9 cellular contexts compared by ENCODE assay signal in genomic region chr12:51980051-51980808, GRCh38. TPM values are rescaled to one million over a fixed set of nuclear protein-coding genes. Genes with fewer than 3 reads are reported as not detected.
DNase-seq lines count a peak whose midpoint lies in the region; ATAC-seq and TF ChIP-seq lines count a peak whose summit lies in the region.
"Had no signal": no experiment of that assay in that cellular context is flagged by ENCODE, and none has a peak within 500 bp of the region (broad histone marks: within the 10 kb centered on the region; RNA-seq: fewer than 3 reads in every experiment).

No MANE protein-coding gene starts in this region.

- no peak overlapping the region for H3K18ac ChIP-seq in neuronal stem cell (ENCODE audit: low read length)

- H3K4me1 ChIP-seq in PC-3 (ENCODE audit: insufficient read depth, low read length) (no peaks in the 10 kb centered on the region), neuronal stem cell (ENCODE audit: control insufficient read depth in 2 of 2, insufficient read depth in 1 of 2, low read depth in 1 of 2, low read length in 2 of 2) (no peaks in the 10 kb centered on the region), thyroid gland (peaks cover 8 to 10% of the 10 kb centered on the region in 2 donors)

- no peaks in the 10 kb centered on the region for H3K79me1 ChIP-seq in neuronal stem cell (ENCODE audit: low read depth, low read length)

- H3K14ac ChIP-seq in neuronal stem cell (ENCODE audit: low read length), result no peak overlapping the region

- no peaks in the 10 kb centered on the region for H3F3A ChIP-seq in PC-3 (ENCODE audit: low read length, unreplicated experiment)

- H3K36me3 Mint-ChIP-seq in CD14-positive monocyte, result peaks cover 86 to 88% of the 10 kb centered on the region in 2 donors

- H3K27ac ChIP-seq in PC-3 (ENCODE audit: low read length), result no peak overlapping the region
- H3K27ac ChIP-seq in neuronal stem cell (replicated peaks; ENCODE audit: low read length), result no peak overlapping the region
- no peak overlapping the region for H3K27ac ChIP-seq in thyroid gland

- no peaks in the 10 kb centered on the region for H3K27me3 ChIP-seq in PC-3 (ENCODE audit: low read length)
- H3K27me3 ChIP-seq in neuronal stem cell (ENCODE audit: control insufficient read depth in 3 of 3, insufficient read depth in 3 of 3, low read depth in 1 of 3, low read length in 3 of 3), result no peaks in the 10 kb centered on the region
- H3K27me3 ChIP-seq in thyroid gland, result no peaks in the 10 kb centered on the region

- H3K4ac ChIP-seq in neuronal stem cell (ENCODE audit: low read length), result no peak overlapping the region

- TF ChIP-seq POLR2A in thyroid gland (IDR thresholded peaks at IDR 0.05), result no peak

- POLR2A ChIA-PET in PC-3 (lab: Charles Lee; ENCODE audit: unreplicated experiment), result no interaction called here

- H2AFZ ChIP-seq in PC-3 (ENCODE audit: low read length) (no peak overlapping the region), neuronal stem cell (ENCODE audit: low read length) (no peak overlapping the region)

- H3K4me3 ChIP-seq in PC-3 (ENCODE audit: low read length) (no peak overlapping the region), fibroblast of mammary gland (ENCODE audit: control insufficient read depth, low read depth, low read length) (no peak overlapping the region), neuronal stem cell (ENCODE audit: low read length in 2 of 2) (no peak overlapping the region), thyroid gland (replicated peaks in 1 of 3) (no peak overlapping the region)

- H4K8ac ChIP-seq in neuronal stem cell (ENCODE audit: low read depth, low read length), result no peak overlapping the region

- CTCF ChIA-PET in PC-3 (lab: Charles Lee), result interaction anchor here (0.7 kb wide), 1 partner anchor 80 kb away, joined by 3 read pairs; no protein-coding TSS in a partner anchor

- no peaks in the 10 kb centered on the region for H3K9me3 Mint-ChIP-seq in CD14-positive monocyte
- H3K9me3 Mint-ChIP-seq: T-helper 1 cell treated with Interleukin-12 subunit alpha and Interleukin-12 subunit beta and Interleukin-4 antibody, amounts not matched to agents 30 μg/mL and 1 μg/mL, for 36 hours had no signal

- H4K20me1 ChIP-seq in PC-3 (ENCODE audit: low read length), result no peaks in the 10 kb centered on the region

- H3K27me3 Mint-ChIP-seq in CD14-positive monocyte (ENCODE audit: low read depth in 3 of 3), result no peaks in the 10 kb centered on the region

- no TSS peak for BruUV-seq in PC-3 (replicated peaks; lab: Mats Ljungman, UMichigan)

- peak overlapping the region; percentile 23 to 88 (median 73) for H3K27ac Mint-ChIP-seq in CD14-positive monocyte
- H3K27ac Mint-ChIP-seq: T-helper 1 cell treated with Interleukin-12 subunit alpha and Interleukin-12 subunit beta and Interleukin-4 antibody, amounts not matched to agents 30 μg/mL and 1 μg/mL, for 36 hours had no signal

- H2BK12ac ChIP-seq in neuronal stem cell (ENCODE audit: low read length), result no peak overlapping the region

- TF ChIP-seq CTCF in CD14-positive monocyte (IDR thresholded peaks at IDR 0.05) (peak; percentile 94), PC-3 (conservative IDR thresholded peaks at IDR 0.05; ENCODE audit: low read depth, low read length) (peak; percentile 95), fibroblast of mammary gland (conservative IDR thresholded peaks at IDR 0.05; ENCODE audit: control insufficient read depth, insufficient read depth, low read depth, low read length) (peak; percentile 97), thyroid gland (IDR thresholded peaks at IDR 0.05) (peak; percentile 82 to 95 (median 92))

- H2AK5ac ChIP-seq in neuronal stem cell (ENCODE audit: low read depth, low read length), result no peak overlapping the region

- peaks cover 1% of the 10 kb centered on the region; the same call in 1 of the 2 replicates for H3K36me3 ChIP-seq in PC-3 (ENCODE audit: low read depth, low read length)
- H3K36me3 ChIP-seq in neuronal stem cell (replicated peaks in 1 of 2; ENCODE audit: control insufficient read depth in 2 of 2, insufficient read depth in 2 of 2, low read length in 2 of 2), result peaks cover 30 to 91% of the 10 kb centered on the region in 2 donors
- H3K36me3 ChIP-seq in thyroid gland, result peaks cover 41 to 49% of the 10 kb centered on the region in 2 donors

- no peak overlapping the region for H2BK120ac ChIP-seq in neuronal stem cell (ENCODE audit: low read depth, low read length)

- no CpG with 5 or more reads among the region's 7 CpGs for WGBS in neuronal stem cell (ENCODE audit: extremely low coverage in 2 of 2, insufficient read length in 2 of 2, insufficient replicate concordance in 1 of 2), 2 donors
- WGBS in thyroid gland, 2 donors, result 51 to 52% methylated on average over 7 of the region's 7 CpGs

- H2BK15ac ChIP-seq in neuronal stem cell (ENCODE audit: low read length), result no peak overlapping the region

- peaks cover 48% of the 10 kb centered on the region for H3K4me1 Mint-ChIP-seq in CD14-positive monocyte

- H3K9me3 ChIP-seq in PC-3 (ENCODE audit: low read length) (no peaks in the 10 kb centered on the region), neuronal stem cell (replicated peaks in 1 of 2; ENCODE audit: control insufficient read depth in 2 of 2, insufficient read depth in 1 of 2, low read depth in 1 of 2, low read length in 2 of 2) (no peaks in the 10 kb centered on the region), thyroid gland (no peaks in the 10 kb centered on the region)

- no peak overlapping the region for H4K91ac ChIP-seq in neuronal stem cell (ENCODE audit: low read depth, low read length, poor library complexity)

- H3K9ac ChIP-seq in PC-3 (ENCODE audit: low read length), result no peak overlapping the region
- no peak overlapping the region for H3K9ac ChIP-seq in neuronal stem cell (ENCODE audit: low read depth, low read length, poor library complexity)

- H3K4me3 Mint-ChIP-seq in CD14-positive monocyte, result no peak overlapping the region
- H3K4me3 Mint-ChIP-seq: T-helper 1 cell treated with Interleukin-12 subunit alpha and Interleukin-12 subunit beta and Interleukin-4 antibody, amounts not matched to agents 30 μg/mL and 1 μg/mL, for 36 hours had no signal

- DNase-seq in CD14-positive monocyte (ENCODE audit: low spot score) (peak; percentile 75), HuH-7 (ENCODE audit: low spot score) (peak; percentile 74), PC-3 (peak; percentile 71), fibroblast of mammary gland (ENCODE audit: low read depth) (peak; percentile 58), neuronal stem cell (ENCODE audit: low spot score) (peak; percentile 75), thyroid gland (peak; percentile 63 to 68)
- peak; percentile 69 for DNase-seq in activated T-cell treated with anti-CD3 and anti-CD28 coated beads, Interleukin-2, amount 50 U/mL, for 1 hour

- no peaks in the 10 kb centered on the region for H3K9me2 ChIP-seq in PC-3 (replicated peaks; ENCODE audit: low read length)

- ATAC-seq in GM19395 (IDR thresholded peaks at IDR 0.05; ENCODE audit: unreplicated experiment) (peak; percentile 76), PC-3 (peak; percentile 92)

- intact Hi-C loops in CD14-positive monocyte (cut with micrococcal nuclease) (loop anchor here in 1 of 2 donors (5.0 kb wide), 1 partner anchor 58 kb away; no protein-coding TSS in a partner anchor), PC-3 (cut with micrococcal nuclease) (loop anchor here (1.0 kb wide), 2 partner anchors 54 to 85 kb away; no protein-coding TSS in a partner anchor), thyroid gland (cut with DNase I) (loop anchor here (5.0 to 10.0 kb wide), 2 partner anchors 55 to 83 kb away; no protein-coding TSS in a partner anchor)

- H3K4me2 ChIP-seq in PC-3 (ENCODE audit: low read length) (no peak overlapping the region), neuronal stem cell (ENCODE audit: insufficient read depth, low read length, poor library complexity, severe bottlenecking) (no peak overlapping the region)

- H3K79me2 ChIP-seq in PC-3 (ENCODE audit: low read length), result no peaks in the 10 kb centered on the region

- H2BK5ac ChIP-seq in neuronal stem cell (ENCODE audit: low read length), result no peak overlapping the region

- no peak overlapping the region for H3K23ac ChIP-seq in neuronal stem cell (ENCODE audit: low read depth, low read length, poor library complexity)

RNA-seq across cellular contexts. Expression of gene TAMALIN, which starts 26.5 kb away (rescaled TPM):
- polyA plus RNA-seq in CD14-positive monocyte, result 1 to 10 TPM in 1 of 2 donors, under 1 TPM in 1; 0.63 to 1.6 TPM
- total RNA-seq in PC-3 (2014; rRNA removed), result 0.29 and 0.58 TPM in 2 replicates
- polyA plus RNA-seq in neuronal stem cell (2013, experiment 1 of 2), result 11.1 TPM
- polyA plus RNA-seq in neuronal stem cell (2013, experiment 2 of 2), result 10.9 TPM
- total RNA-seq in thyroid gland, result 10 to 100 TPM in 3 of 4 donors, 1 to 10 TPM in 1; 9.8 to 20.8 (median 14.5) TPM

RNA-seq across cellular contexts. Expression of gene ACVR1B, which starts 28.7 kb away (rescaled TPM):
- 1 to 10 TPM; 1.8 to 3.9 TPM for polyA plus RNA-seq in CD14-positive monocyte
- total RNA-seq in PC-3 (2014; rRNA removed) (9.8 and 11.5 TPM in 2 replicates), thyroid gland (10 to 100 TPM; 13.7 to 19.9 (median 19.2) TPM)
- polyA plus RNA-seq in neuronal stem cell (2013, experiment 1 of 2), result 12.6 TPM
- 12.7 TPM for polyA plus RNA-seq in neuronal stem cell (2013, experiment 2 of 2)
